Comparison of ENCODE assay signal across 8 cellular contexts in the genomic region with DNA sequence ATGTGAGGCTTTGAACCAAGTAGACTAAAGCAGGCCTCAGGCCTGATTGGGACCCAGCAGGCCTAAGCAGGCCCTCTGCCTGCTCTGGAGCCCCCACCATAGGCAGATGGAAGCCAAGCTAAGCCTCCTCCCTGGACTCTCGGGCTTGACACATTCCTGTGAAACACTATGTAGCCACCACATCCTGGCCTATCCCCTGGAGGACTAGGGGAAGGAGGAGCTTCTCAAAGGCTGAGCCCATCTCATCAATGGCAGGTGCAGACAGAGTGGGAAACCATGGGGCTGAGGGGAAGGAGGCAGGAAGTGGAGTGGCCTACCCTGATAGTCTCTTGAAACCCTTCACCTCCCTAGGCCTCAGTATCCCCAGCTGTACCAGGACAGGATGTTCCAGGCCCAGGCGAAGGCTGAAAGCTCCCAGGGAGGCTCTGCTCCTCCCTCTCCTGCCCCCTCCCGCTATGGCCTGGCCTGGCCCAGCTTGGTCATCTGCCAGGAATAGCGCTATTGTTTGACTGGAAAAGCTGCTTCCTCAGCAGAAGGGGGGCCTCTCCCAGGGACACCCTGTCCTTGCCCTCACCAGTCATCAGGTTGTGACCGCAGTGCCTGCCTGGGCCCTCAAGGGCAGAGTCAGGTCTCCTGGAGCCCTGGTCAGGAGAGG. TPM values are rescaled to one million over a fixed set of nuclear protein-coding genes. Genes with fewer than 3 reads are reported as not detected.
DNase-seq lines count a peak whose midpoint lies in the region; ATAC-seq lines count a peak whose summit lies in the region.

No MANE protein-coding gene starts in this region.

- no peaks in the 10 kb centered on the region for H3K27me3 Mint-ChIP-seq in activated T-cell treated with anti-CD3 and anti-CD28 coated beads, Interleukin-2, amount 50 U/mL, for 72 hours (ENCODE audit: low read depth)

- peak overlapping the region; percentile 73 to 85 for H3K27ac ChIP-seq in aorta (ENCODE audit: low read depth in 1 of 2, low read length in 2 of 2)

- no peaks in the 10 kb centered on the region for H3K27me3 ChIP-seq in mucosa of stomach (ENCODE audit: control insufficient read depth, insufficient read depth, low read length)
- no peaks in the 10 kb centered on the region for H3K27me3 ChIP-seq in aorta (ENCODE audit: control insufficient read depth in 1 of 2, insufficient read depth in 2 of 2, low read length in 1 of 2)

- DNase-seq in activated T-cell treated with anti-CD3 and anti-CD28 coated beads, Interleukin-2, amount 50 U/mL, for 72 hours, result no peak
- no peak for DNase-seq in activated T-cell treated with anti-CD3 and anti-CD28 coated beads for 4 hours
- DNase-seq in SK-N-DZ (ENCODE audit: low spot score), result peak; percentile 33
- DNase-seq in aorta, result peak; percentile 91 to 92

- peaks cover 0 to 8% of the 10 kb centered on the region in 2 donors for H3K36me3 Mint-ChIP-seq in activated T-cell treated with anti-CD3 and anti-CD28 coated beads, Interleukin-2, amount 50 U/mL, for 72 hours (ENCODE audit: insufficient read depth in 2 of 2)

- H3K9ac ChIP-seq in mucosa of stomach (ENCODE audit: low read length), result peak overlapping the region; percentile 59

- no peak overlapping the region for H3K4me3 ChIP-seq in mucosa of stomach (ENCODE audit: low read length)
- H3K4me3 ChIP-seq in aorta (ENCODE audit: low read length in 2 of 2), result no peak overlapping the region

- H3K36me3 ChIP-seq in mucosa of stomach (ENCODE audit: control insufficient read depth, insufficient read depth, low read length) (peaks cover 12% of the 10 kb centered on the region), aorta (ENCODE audit: control insufficient read depth in 1 of 2, insufficient read depth in 2 of 2, low read length in 1 of 2) (peaks cover 0 to 3% of the 10 kb centered on the region in 2 donors)

- H3K9me3 ChIP-seq in mucosa of stomach (ENCODE audit: control insufficient read depth, low read length), result no peaks in the 10 kb centered on the region
- H3K9me3 ChIP-seq in aorta (ENCODE audit: control insufficient read depth, low read length), result no peaks in the 10 kb centered on the region

- no peaks in the 10 kb centered on the region for H3K9me3 Mint-ChIP-seq in activated T-cell treated with anti-CD3 and anti-CD28 coated beads, Interleukin-2, amount 50 U/mL, for 72 hours

- H3K4me3 Mint-ChIP-seq in activated T-cell treated with anti-CD3 and anti-CD28 coated beads, Interleukin-2, amount 50 U/mL, for 72 hours, result peak overlapping the region; percentile 90

- intact Hi-C loops in aorta (cut with DNase I), result loop anchor here in 1 of 2 donors (5.0 kb wide), 1 partner anchor 51 kb away; no protein-coding TSS in a partner anchor

- H3K27ac Mint-ChIP-seq in activated T-cell treated with anti-CD3 and anti-CD28 coated beads, Interleukin-2, amount 50 U/mL, for 72 hours, result no peak overlapping the region

- no peak for ATAC-seq in activated T-cell treated with anti-CD3 and anti-CD28 coated beads, Interleukin-2, amount 50 U/mL, for 72 hours (replicated peaks in 1 of 2)
- peak; percentile 56 for ATAC-seq in esophagus mucosa
- peak; percentile 40 for ATAC-seq in aorta (ENCODE audit: low FRiP score)
- no peak for ATAC-seq in HG02970 (IDR thresholded peaks at IDR 0.05; ENCODE audit: low FRiP score, unreplicated experiment)
- ATAC-seq in GM21619 (IDR thresholded peaks at IDR 0.05; ENCODE audit: unreplicated experiment), result no peak

- H3K4me1 ChIP-seq in mucosa of stomach (ENCODE audit: control insufficient read depth, insufficient read depth, low read length) (peaks cover 34% of the 10 kb centered on the region), aorta (ENCODE audit: control insufficient read depth in 1 of 2, insufficient read depth in 2 of 2, low read length in 2 of 2) (no peaks in the 10 kb centered on the region)

- WGBS in aorta, 2 donors, result 1 to 2% methylated on average over 5 of the region's 5 CpGs

- H3K4me1 Mint-ChIP-seq in activated T-cell treated with anti-CD3 and anti-CD28 coated beads, Interleukin-2, amount 50 U/mL, for 72 hours (ENCODE audit: low read depth), result peaks cover 33% of the 10 kb centered on the region

RNA-seq across cellular contexts. Expression of a gene that starts 1.5 kb away (rescaled TPM):
- 1 to 10 TPM; 6.2 to 7.4 TPM for total RNA-seq in activated T-cell treated with anti-CD3 and anti-CD28 coated beads, Interleukin-2, amount 50 U/mL, for 72 hours
- polyA plus RNA-seq in SK-N-DZ (2014; cell fraction: cytosol; rRNA removed), result 3.2 and 4.1 TPM in 2 replicates
- 7.9 and 11.9 TPM in 2 replicates for polyA plus RNA-seq in SK-N-DZ (2014; cell fraction: nucleus; rRNA removed)
- 43.7 TPM for total RNA-seq in esophagus mucosa
- total RNA-seq in aorta, result 10 to 100 TPM; 13.5 to 14.0 TPM
- polyA plus RNA-seq in aorta, result 10 to 100 TPM in 1 of 2 donors, 1 to 10 TPM in 1; 4.0 to 13.4 TPM

RNA-seq across cellular contexts. Expression of a gene that starts 24.2 kb away (rescaled TPM):
- total RNA-seq in activated T-cell treated with anti-CD3 and anti-CD28 coated beads, Interleukin-2, amount 50 U/mL, for 72 hours, result 10 to 100 TPM; 20.9 to 21.9 TPM
- polyA plus RNA-seq in SK-N-DZ (2014; cell fraction: cytosol; rRNA removed), result not detected in 2 replicates
- polyA plus RNA-seq in SK-N-DZ (2014; cell fraction: nucleus; rRNA removed), result not detected in 2 replicates
- total RNA-seq in esophagus mucosa, result 0.28 TPM
- total RNA-seq in aorta, result 1 to 10 TPM; 1.4 to 3.9 TPM
- polyA plus RNA-seq in aorta, result 1 to 10 TPM; 1.4 to 1.6 TPM

RNA-seq across cellular contexts. Expression of a gene that starts 35.9 kb away (rescaled TPM):
- total RNA-seq in activated T-cell treated with anti-CD3 and anti-CD28 coated beads, Interleukin-2, amount 50 U/mL, for 72 hours, result 10 to 100 TPM; 25.6 to 30.0 TPM
- 11.4 and 12.7 TPM in 2 replicates for polyA plus RNA-seq in SK-N-DZ (2014; cell fraction: cytosol; rRNA removed)
- 17.1 and 20.8 TPM in 2 replicates for polyA plus RNA-seq in SK-N-DZ (2014; cell fraction: nucleus; rRNA removed)
- total RNA-seq in esophagus mucosa, result 44.5 TPM
- total RNA-seq in aorta, result 10 to 100 TPM; 32.9 to 45.5 TPM
- polyA plus RNA-seq in aorta, result 10 to 100 TPM; 16.7 to 22.1 TPM

RNA-seq across cellular contexts. Expression of a gene that starts 44.2 kb away (rescaled TPM):
- 10 to 100 TPM; 67.9 to 71.3 TPM for total RNA-seq in activated T-cell treated with anti-CD3 and anti-CD28 coated beads, Interleukin-2, amount 50 U/mL, for 72 hours
- polyA plus RNA-seq in SK-N-DZ (2014; cell fraction: cytosol; rRNA removed), result not detected in 2 replicates
- polyA plus RNA-seq in SK-N-DZ (2014; cell fraction: nucleus; rRNA removed), result 0.04 TPM in 1 of 2 replicates, not detected in the other
- 0.24 TPM for total RNA-seq in esophagus mucosa
- total RNA-seq in aorta, result 1 to 10 TPM; 4.5 to 6.6 TPM
- polyA plus RNA-seq in aorta, result 1 to 10 TPM; 1.3 to 2.3 TPM

Comparison
In these comparisons a context has a peak if more than half of its experiments do, and no peak if none do; other contexts are left out.
1. ATAC-seq: peak in esophagus mucosa (single experiment) and aorta (single experiment); none in activated T-cell treated with anti-CD3 and anti-CD28 coated beads, Interleukin-2, amount 50 U/mL, for 72 hours (0 of 2), HG02970 (single experiment) and GM21619 (single experiment).
2. DNase-seq: peak in SK-N-DZ (single experiment) and aorta (2 of 2); none in activated T-cell treated with anti-CD3 and anti-CD28 coated beads, Interleukin-2, amount 50 U/mL, for 72 hours (0 of 2) and activated T-cell treated with anti-CD3 and anti-CD28 coated beads for 4 hours (single experiment).
3. RNA of a gene that starts 24.2 kb away (total RNA-seq): 20.9 to 21.9 TPM in activated T-cell treated with anti-CD3 and anti-CD28 coated beads, Interleukin-2, amount 50 U/mL, for 72 hours; 1.4 to 3.9 TPM in aorta and 0.28 TPM in esophagus mucosa (single experiment); every median in the first group is over 4 times any median in the second.